Comparison of ENCODE assay signal across 1 cellular context in genomic region chr17:67824735-67825626, GRCh38.
A peak's percentile ranks its signal among the peaks of the same experiment; 100 is the strongest.
TF ChIP-seq lines count a peak whose summit lies in the region.

TSS of gene BPTF (plus strand) at chr17:67825503. CDS start at chr17:67825725, 222 bp downstream.

TF ChIP-seq in SK-N-SH, 30 proteins besides CTCF, POLR2A, EP300 and RAD21 (continued from another document):
- TF ChIP-seq POLR2AphosphoS5 (IDR thresholded peaks at IDR 0.05; ENCODE audit: low read depth, low read length): peak; percentile 95
- no peak for TF ChIP-seq FOXM1 (IDR thresholded peaks at IDR 0.05; ENCODE audit: low read depth)
- peak; percentile 76 for TF ChIP-seq REST (IDR thresholded peaks at IDR 0.05; ENCODE audit: low read depth, low read length)
- TF ChIP-seq TEAD4 (IDR thresholded peaks at IDR 0.05; ENCODE audit: borderline replicate concordance, insufficient read depth): no peak
- peak; percentile 90 for TF ChIP-seq YY1 (IDR thresholded peaks at IDR 0.05; ENCODE audit: low read depth)
- 0 out of 2 replicates have a peak, but pooled peaks have one; percentile 4 for TF ChIP-seq NFIC (IDR thresholded peaks at IDR 0.05; ENCODE audit: borderline replicate concordance)
- TF ChIP-seq RCOR1 (IDR thresholded peaks at IDR 0.05; ENCODE audit: low read length): no peak
- no peak for TF ChIP-seq GABPA (IDR thresholded peaks at IDR 0.05; ENCODE audit: low read depth)
- TF ChIP-seq TAF1 (IDR thresholded peaks at IDR 0.05; ENCODE audit: borderline replicate concordance, low read depth, low read length): peak; percentile 99
- peak; percentile 97 for TF ChIP-seq USF1 (IDR thresholded peaks at IDR 0.05; ENCODE audit: borderline replicate concordance, low read depth)
- peak; percentile 86; the same call in 1 of the 2 replicates for TF ChIP-seq SIN3A (IDR thresholded peaks at IDR 0.05; ENCODE audit: borderline replicate concordance, low read depth, low read length)
- TF ChIP-seq IRF3 (IDR thresholded peaks at IDR 0.05; ENCODE audit: low read depth, low read length): no peak
- TF ChIP-seq NRF1 (IDR thresholded peaks at IDR 0.05; ENCODE audit: low read depth, low read length): 0 out of 2 replicates have a peak, but pooled peaks have one; percentile 24
